Comparison of ENCODE assay signal across 8 cellular contexts in the genomic region with DNA sequence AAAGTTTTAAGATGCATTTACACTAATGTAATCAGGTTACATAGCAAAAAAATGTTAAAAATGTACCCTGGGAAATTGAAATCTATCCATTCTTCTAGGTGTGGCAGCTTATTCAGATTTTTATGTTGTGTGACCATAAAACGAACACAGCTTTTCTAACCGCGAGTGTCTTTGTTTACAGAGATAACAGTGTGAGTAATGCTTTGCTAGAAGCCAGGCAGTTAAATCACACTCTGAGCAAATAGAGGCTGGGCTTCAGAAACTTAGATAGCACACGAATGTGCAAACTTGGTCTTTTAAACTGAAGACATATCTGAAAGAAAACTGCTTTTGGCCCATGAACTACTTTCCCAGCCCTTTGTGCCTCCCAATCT.
A peak's percentile ranks its signal among the peaks of the same experiment; 100 is the strongest.
DNase-seq lines count a peak whose midpoint lies in the region; ATAC-seq and TF ChIP-seq lines count a peak whose summit lies in the region.

No MANE protein-coding gene starts in this region.

- no peak overlapping the region for H3K9ac ChIP-seq in skeletal muscle tissue (ENCODE audit: low read depth in 1 of 3, low read length in 3 of 3)

- H3K4me1 Mint-ChIP-seq in activated CD4-positive, alpha-beta memory T cell treated with anti-CD3 and anti-CD28 coated beads for 36 hours (ENCODE audit: low read depth) = peaks cover 90% of the 10 kb centered on the region

- peaks cover 8% of the 10 kb centered on the region for H3K36me3 Mint-ChIP-seq in activated CD4-positive, alpha-beta memory T cell treated with anti-CD3 and anti-CD28 coated beads for 36 hours

- H3K27ac Mint-ChIP-seq in activated CD4-positive, alpha-beta memory T cell treated with anti-CD3 and anti-CD28 coated beads for 36 hours = peak overlapping the region; percentile 96

- ATAC-seq in heart left ventricle (peak in 3 of 4 donors; percentile 27 to 70 (median 51)), HG03097 (IDR thresholded peaks at IDR 0.05; ENCODE audit: low FRiP score, unreplicated experiment) (no peak)

- H3K27me3 ChIP-seq in heart left ventricle (no peaks in the 10 kb centered on the region), skeletal muscle tissue (ENCODE audit: control insufficient read depth in 3 of 3, insufficient read depth in 3 of 3, low read length in 3 of 3) (no peaks in the 10 kb centered on the region)

- H3K4me3 Mint-ChIP-seq in activated CD4-positive, alpha-beta memory T cell treated with anti-CD3 and anti-CD28 coated beads for 36 hours = peak overlapping the region; percentile 40

- H3K36me3 ChIP-seq in heart left ventricle (peaks cover 0 to 13% (median 0%) of the 10 kb centered on the region in 9 donors), skeletal muscle tissue (ENCODE audit: control insufficient read depth in 3 of 3, insufficient read depth in 3 of 3, low read length in 3 of 3) (no peaks in the 10 kb centered on the region)

- peak; percentile 92 for DNase-seq in AG10803 (ENCODE audit: low read depth)
- peak; percentile 50 for DNase-seq in HPDE6-E6E7 (ENCODE audit: extremely low spot score)
- no peak for DNase-seq in activated CD4-positive, alpha-beta memory T cell treated with anti-CD3 and anti-CD28 coated beads for 36 hours
- DNase-seq in heart left ventricle = no peak
- DNase-seq in GM19238 (ENCODE audit: insufficient read length, low spot score) = no peak
- no peak for DNase-seq in NCI-H2171 treated with DMSO at 0.1 percent for 48 hours (lab: John Stamatoyannopoulos, UW)

- TF ChIP-seq POLR2A in heart left ventricle (IDR thresholded peaks at IDR 0.05) = no peak

- POLR2A ChIA-PET in activated CD4-positive, alpha-beta memory T cell treated with anti-CD3 and anti-CD28 coated beads for 36 hours (lab: Charles Lee) = interaction anchor here (0.7 to 9.1 kb wide), 8 partner anchors 9 to 108 kb away, joined by 3 to 113 read pairs (median 5); no protein-coding TSS in a partner anchor

- no peaks in the 10 kb centered on the region for H3K9me3 Mint-ChIP-seq in activated CD4-positive, alpha-beta memory T cell treated with anti-CD3 and anti-CD28 coated beads for 36 hours

- H3K4me1 ChIP-seq in heart left ventricle = peaks cover 48 to 99% (median 92%) of the 10 kb centered on the region in 12 donors
- peaks cover 54 to 69% (median 58%) of the 10 kb centered on the region in 3 donors for H3K4me1 ChIP-seq in skeletal muscle tissue (ENCODE audit: control insufficient read depth in 3 of 3, insufficient read depth in 3 of 3, low read length in 3 of 3)

- TF ChIP-seq CTCF in AG10803 (conservative IDR thresholded peaks at IDR 0.05; ENCODE audit: low read length) = no peak
- no peak for TF ChIP-seq CTCF in heart left ventricle (IDR thresholded peaks at IDR 0.05)

- H3K9me3 ChIP-seq in heart left ventricle = no peaks in the 10 kb centered on the region
- H3K9me3 ChIP-seq in skeletal muscle tissue (ENCODE audit: control insufficient read depth in 3 of 3, low read length in 3 of 3) = no peaks in the 10 kb centered on the region

- 2 to 3% (median 3%) methylated on average over 4 of the region's 4 CpGs for WGBS in heart left ventricle, 4 donors

- CTCF ChIA-PET in activated CD4-positive, alpha-beta memory T cell treated with anti-CD3 and anti-CD28 coated beads for 36 hours (lab: Charles Lee) = interaction anchor here (0.5 to 6.2 kb wide), 6 partner anchors 8 to 86 kb away, joined by 3 to 37 read pairs (median 4); no protein-coding TSS in a partner anchor

- H3K4me3 ChIP-seq in AG10803 (ENCODE audit: low read length) = no peak overlapping the region
- no peak overlapping the region for H3K4me3 ChIP-seq in heart left ventricle
- H3K4me3 ChIP-seq in skeletal muscle tissue (ENCODE audit: low read length in 3 of 3) = no peak overlapping the region

- intact Hi-C loops in activated CD4-positive, alpha-beta memory T cell treated with anti-CD3 and anti-CD28 coated beads for 36 hours (cut with micrococcal nuclease) = loop anchor here (5.0 to 10.0 kb wide), 8 partner anchors 50 to 1045 kb away; partner anchors contain the start of genes ASB3, CLHC1, ERLEC1 and PPP4R3B
- intact Hi-C loops in heart left ventricle (cut with DNase I) = loop anchor here in 1 of 10 donors (5.0 kb wide), 1 partner anchor 115 kb away; the partner anchor contains the start of gene SPTBN1

- no peaks in the 10 kb centered on the region for H3K27me3 Mint-ChIP-seq in activated CD4-positive, alpha-beta memory T cell treated with anti-CD3 and anti-CD28 coated beads for 36 hours

- peak overlapping the region; percentile 11 to 91 (median 72) for H3K27ac ChIP-seq in heart left ventricle
- H3K27ac ChIP-seq in skeletal muscle tissue (ENCODE audit: low read depth, low read length) = peak overlapping the region; percentile 2

Comparison
In these comparisons a context has a peak if more than half of its experiments do, and no peak if none do; other contexts are left out.
1. DNase-seq: peak in AG10803 (single experiment) and HPDE6-E6E7 (single experiment); none in activated CD4-positive, alpha-beta memory T cell treated with anti-CD3 and anti-CD28 coated beads for 36 hours (single experiment), heart left ventricle (0 of 5), GM19238 (single experiment) and NCI-H2171 treated with DMSO at 0.1 percent for 48 hours (single experiment).